ENCODE assay signal across 1 cellular context in genomic region chr14:74592476-74593191, GRCh38.
TF ChIP-seq lines count a peak whose summit lies in the region.

No MANE protein-coding gene starts in this region.

TF ChIP-seq in IMR-90, 13 proteins besides CTCF, POLR2A, EP300 and RAD21 (continued from another document):
- no peak for TF ChIP-seq RFX5 (IDR thresholded peaks at IDR 0.05; ENCODE audit: low read depth, low read length)
- TF ChIP-seq CEBPB (IDR thresholded peaks at IDR 0.05; ENCODE audit: low read depth, low read length): no peak
- TF ChIP-seq BHLHE40 (IDR thresholded peaks at IDR 0.05; ENCODE audit: low read depth, low read length): no peak
- TF ChIP-seq SMC3 (IDR thresholded peaks at IDR 0.05; ENCODE audit: low read depth, low read length): no peak
- no peak for TF ChIP-seq USF2 (IDR thresholded peaks at IDR 0.05; ENCODE audit: low read depth, low read length)
